Comparison of ENCODE assay signal across 16 cellular contexts in genomic region chr15:31376511-31376910, GRCh38. TPM values are rescaled to one million over a fixed set of nuclear protein-coding genes. Genes with fewer than 3 reads are reported as not detected.
DNase-seq lines count a peak whose midpoint lies in the region; ATAC-seq and TF ChIP-seq lines count a peak whose summit lies in the region.
"Had no signal": no experiment of that assay in that cellular context is flagged by ENCODE, and none has a peak within 500 bp of the region (broad histone marks: within the 10 kb centered on the region; RNA-seq: fewer than 3 reads in every experiment).

No MANE protein-coding gene starts in this region.

- peak overlapping the region in 1 of 4 donors; percentile 61 for H3K4me3 Mint-ChIP-seq in CD4-positive, CD25-positive, alpha-beta regulatory T cell
- H3K4me3 Mint-ChIP-seq: endodermal cell had no signal

- no peaks in the 10 kb centered on the region for H3K27me3 ChIP-seq in CD4-positive, CD25-positive, alpha-beta regulatory T cell (ENCODE audit: control insufficient read depth, insufficient read depth, low read length)
- H3K27me3 ChIP-seq in Peyer's patch (no peaks in the 10 kb centered on the region), colonic mucosa (no peaks in the 10 kb centered on the region), neutrophil (no peaks in the 10 kb centered on the region)

- peak overlapping the region in 2 of 3 donors; percentile 55 to 84 for H3K27ac Mint-ChIP-seq in CD4-positive, CD25-positive, alpha-beta regulatory T cell
- H3K27ac Mint-ChIP-seq: endodermal cell had no signal

- H3K4me1 Mint-ChIP-seq in CD4-positive, CD25-positive, alpha-beta regulatory T cell: peaks cover 5 to 76% (median 22%) of the 10 kb centered on the region in 4 donors

- ATAC-seq in CD4-positive, CD25-positive, alpha-beta regulatory T cell (ENCODE audit: low read depth in 2 of 2): no peak
- no peak for ATAC-seq in GM18858 (IDR thresholded peaks at IDR 0.05; ENCODE audit: unreplicated experiment)
- no peak for ATAC-seq in GM21526 (IDR thresholded peaks at IDR 0.05; ENCODE audit: low FRiP score, unreplicated experiment)
- ATAC-seq: sciatic nerve had no signal

- no peak overlapping the region for H3K9ac ChIP-seq in colonic mucosa (ENCODE audit: low read depth in 2 of 2, low read length in 2 of 2)

- H3K9me3 Mint-ChIP-seq in CD4-positive, CD25-positive, alpha-beta regulatory T cell: no peaks in the 10 kb centered on the region

- no peak overlapping the region for H3K27ac ChIP-seq in CD4-positive, CD25-positive, alpha-beta regulatory T cell (ENCODE audit: insufficient read depth, low read length, poor library complexity, severe bottlenecking)
- H3K27ac ChIP-seq in Peyer's patch: peak overlapping the region in 3 of 4 donors; percentile 65 to 93 (median 84)
- no peak overlapping the region for H3K27ac ChIP-seq in colonic mucosa
- H3K27ac ChIP-seq in neutrophil: peak overlapping the region; percentile 23
- H3K27ac ChIP-seq: HL-60 had no signal

- H3K9me3 ChIP-seq in CD4-positive, CD25-positive, alpha-beta regulatory T cell (ENCODE audit: control insufficient read depth in 2 of 2, low read length in 2 of 2): no peaks in the 10 kb centered on the region
- H3K9me3 ChIP-seq in Peyer's patch: no peaks in the 10 kb centered on the region
- no peaks in the 10 kb centered on the region for H3K9me3 ChIP-seq in colonic mucosa
- H3K9me3 ChIP-seq in neutrophil: no peaks in the 10 kb centered on the region

- DNase-seq in CD4-positive, CD25-positive, alpha-beta regulatory T cell: no peak
- peak in 2 of 3 donors; percentile 82 to 86 for DNase-seq in Peyer's patch
- DNase-seq in colonic mucosa: peak; percentile 61
- no peak for DNase-seq in middle frontal gyrus (ENCODE audit: extremely low spot score, low spot score)
- DNase-seq in kidney glomerular epithelial cell (lab: John Stamatoyannopoulos, UW): no peak
- DNase-seq: activated T-cell treated with anti-CD3 and anti-CD28 coated beads for 4 hours, cerebellar nuclear complex, endodermal cell, NCI-H187, NCI-H446, SHP77 treated with DMSO at 0.1 percent for 48 hours had no signal

- H3K4me1 ChIP-seq in CD4-positive, CD25-positive, alpha-beta regulatory T cell (ENCODE audit: control insufficient read depth, insufficient read depth, low read length, poor library complexity, severe bottlenecking): peaks cover 45% of the 10 kb centered on the region
- peaks cover 0 to 77% (median 3%) of the 10 kb centered on the region in 4 donors for H3K4me1 ChIP-seq in Peyer's patch
- peaks cover 18% of the 10 kb centered on the region for H3K4me1 ChIP-seq in colonic mucosa
- no peaks in the 10 kb centered on the region for H3K4me1 ChIP-seq in neutrophil (ENCODE audit: control insufficient read depth in 1 of 2, insufficient read depth in 1 of 2, low read depth in 1 of 2, low read length in 1 of 2)

- H3K27me3 Mint-ChIP-seq in CD4-positive, CD25-positive, alpha-beta regulatory T cell: no peaks in the 10 kb centered on the region

- intact Hi-C loops in colonic mucosa (cut with DNase I): loop anchor here (5.0 kb wide), 1 partner anchor 44 kb away; no protein-coding TSS in a partner anchor

- peaks cover 25% of the 10 kb centered on the region for H3K36me3 Mint-ChIP-seq in CD4-positive, CD25-positive, alpha-beta regulatory T cell

- peak in 1 of 2 donors; percentile 31 for TF ChIP-seq POLR2A in Peyer's patch (IDR thresholded peaks at IDR 0.05)

- H3K4me3 ChIP-seq in CD4-positive, CD25-positive, alpha-beta regulatory T cell (ENCODE audit: low read depth, low read length): no peak overlapping the region
- H3K4me3 ChIP-seq in Peyer's patch: peak overlapping the region in 1 of 4 donors; percentile 18
- H3K4me3 ChIP-seq in colonic mucosa: no peak overlapping the region
- no peak overlapping the region for H3K4me3 ChIP-seq in neutrophil (ENCODE audit: low read depth in 1 of 2, low read length in 1 of 2)

- peak in 1 of 6 experiments; percentile 31 for TF ChIP-seq CTCF in Peyer's patch (IDR thresholded peaks at IDR 0.05)
- TF ChIP-seq CTCF in colonic mucosa (IDR thresholded peaks at IDR 0.05): no peak
- TF ChIP-seq CTCF in neutrophil (IDR thresholded peaks at IDR 0.05): no peak

- peaks cover 83% of the 10 kb centered on the region for H3K36me3 ChIP-seq in CD4-positive, CD25-positive, alpha-beta regulatory T cell (ENCODE audit: control insufficient read depth, insufficient read depth, low read length)
- H3K36me3 ChIP-seq in Peyer's patch: peaks cover 0 to 40% (median 0%) of the 10 kb centered on the region in 3 donors
- peaks cover 6% of the 10 kb centered on the region for H3K36me3 ChIP-seq in colonic mucosa
- peaks cover 95% of the 10 kb centered on the region for H3K36me3 ChIP-seq in neutrophil

RNA-seq across cellular contexts. Expression of gene KLF13, which starts 49.9 kb away (rescaled TPM):
- 227 TPM for total RNA-seq in CD4-positive, CD25-positive, alpha-beta regulatory T cell
- 10 to 100 TPM; 36.3 to 52.1 (median 47.7) TPM for polyA plus RNA-seq in CD4-positive, CD25-positive, alpha-beta regulatory T cell
- total RNA-seq in Peyer's patch (10 to 100 TPM; 51.2 to 80.4 (median 75.6) TPM), colonic mucosa (10 to 100 TPM; 68.9 to 92.3 TPM)

Comparison
In these comparisons a context has a peak if more than half of its experiments do, and no peak if none do; other contexts are left out.
1. DNase-seq: peak in Peyer's patch (2 of 3) and colonic mucosa (single experiment); none in CD4-positive, CD25-positive, alpha-beta regulatory T cell (0 of 3), middle frontal gyrus (single experiment) and kidney glomerular epithelial cell (single experiment).
2. H3K27ac ChIP-seq: peak in Peyer's patch (3 of 4) and neutrophil (single experiment); none in CD4-positive, CD25-positive, alpha-beta regulatory T cell (single experiment) and colonic mucosa (single experiment).